ENCODE assay signal across 23 cellular contexts in the genomic region with DNA sequence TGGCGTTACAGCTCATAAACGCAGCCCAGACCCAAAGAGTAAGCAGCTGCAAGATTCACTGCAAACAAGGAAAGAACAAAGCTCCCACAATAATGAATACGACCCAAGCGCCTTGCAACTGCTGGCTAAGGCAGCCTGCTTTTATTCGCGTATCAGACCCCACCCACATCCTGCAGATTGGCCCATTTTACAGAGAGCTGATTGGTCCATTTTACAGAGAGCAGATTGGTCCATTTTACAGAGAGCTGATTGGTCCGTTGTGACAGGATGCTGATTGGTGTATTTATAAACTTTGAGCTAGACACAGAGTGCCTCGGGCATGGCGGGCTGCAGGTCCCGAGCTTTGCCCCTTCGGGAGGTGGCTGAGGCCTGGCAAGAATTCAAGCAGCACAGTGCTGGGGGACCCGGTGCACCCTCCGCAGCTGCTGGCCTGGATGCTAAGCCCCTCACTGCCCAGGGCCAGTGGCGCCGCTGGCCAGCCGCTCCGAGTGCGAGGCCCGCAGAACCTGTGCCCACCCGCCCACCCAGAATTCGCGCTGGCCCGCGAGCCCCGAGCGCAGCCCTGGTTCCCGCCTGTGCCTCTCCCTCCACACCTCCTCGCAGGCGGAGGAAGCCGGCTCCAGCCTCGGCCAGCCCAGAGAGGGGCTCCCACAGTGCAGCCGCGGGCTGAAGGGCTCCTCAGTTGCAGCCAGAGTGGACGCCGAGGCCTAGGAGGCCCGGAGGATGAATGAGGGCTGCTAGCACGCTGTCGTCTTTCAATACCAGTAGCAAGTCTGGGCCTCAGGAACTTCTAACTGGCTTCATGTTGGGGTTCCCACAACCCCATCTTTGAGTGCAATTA. TPM values are rescaled to one million over a fixed set of nuclear protein-coding genes. Genes with fewer than 3 reads are reported as not detected.
"Had no signal": no experiment of that assay in that cellular context is flagged by ENCODE, and none has a peak within 500 bp of the region (broad histone marks: within the 10 kb centered on the region; RNA-seq: fewer than 3 reads in every experiment).

No MANE protein-coding gene starts in this region.

- H3K4me3 ChIP-seq: left lung, lower lobe of right lung, sigmoid colon, spleen, thyroid gland, transverse colon, upper lobe of right lung had no signal

- DNase-seq: hypothalamus; immature natural killer cell; kidney; left colon; left lung; lower lobe of right lung; mammary epithelial cell; mesenchymal stem cell; naive thymus-derived CD8-positive, alpha-beta T cell; nucleus accumbens; retina; right cardiac atrium; sigmoid colon; small intestine; spleen; stimulated activated CD4-positive, alpha-beta T cell treated with anti-CD3 and anti-CD28 coated beads, Interleukin-4, amount 100 ng/mL, for 24 hours; stimulated activated naive CD4-positive, alpha-beta T cell; thyroid gland; transverse colon; upper lobe of right lung had no signal

- H3K79me2 ChIP-seq: parathyroid adenoma had no signal

- H3K27me3 ChIP-seq: left lung, sigmoid colon, spleen, thyroid gland, transverse colon, upper lobe of right lung had no signal

- H2AFZ ChIP-seq: parathyroid adenoma had no signal

- H3K4me1 ChIP-seq: left lung, lower lobe of right lung, parathyroid adenoma, sigmoid colon, spleen, thyroid gland, transverse colon, upper lobe of right lung had no signal

- H3K27ac ChIP-seq: left lung, lower lobe of right lung, parathyroid adenoma, sigmoid colon, spleen, thyroid gland, transverse colon, upper lobe of right lung had no signal

- H3K36me3 ChIP-seq: left lung, lower lobe of right lung, sigmoid colon, spleen, thyroid gland, transverse colon, upper lobe of right lung had no signal

- H3K9me3 ChIP-seq: left lung, lower lobe of right lung, sigmoid colon, spleen, thyroid gland, transverse colon, upper lobe of right lung had no signal

- H3K9ac ChIP-seq: parathyroid adenoma had no signal

- ATAC-seq: left colon; left lung; lower lobe of right lung; naive thymus-derived CD8-positive, alpha-beta T cell; right cardiac atrium; stimulated activated effector memory CD8-positive, alpha-beta T cell treated with anti-CD3 and anti-CD28 coated beads, Interleukin-12 subunit alpha, Interleukin-12 subunit beta, amount 100 ng/mL, for 72 hours; upper lobe of right lung had no signal

RNA-seq across cellular contexts. Expression of a gene that starts 28.9 kb away (rescaled TPM):
- total RNA-seq: lower lobe of right lung, mammary epithelial cell, osteocyte, upper lobe of right lung had no signal
